13 cellular contexts compared by ENCODE assay signal in genomic region chr20:56957737-56958553, GRCh38.
A peak's percentile ranks its signal among the peaks of the same experiment; 100 is the strongest.
DNase-seq lines count a peak whose midpoint lies in the region; ATAC-seq and TF ChIP-seq lines count a peak whose summit lies in the region.
"Had no signal": no experiment of that assay in that cellular context is flagged by ENCODE, and none has a peak within 500 bp of the region (broad histone marks: within the 10 kb centered on the region; RNA-seq: fewer than 3 reads in every experiment).

No MANE protein-coding gene starts in this region.

- H2BK20ac ChIP-seq in H9 (ENCODE audit: low read depth, low read length, poor library complexity, severe bottlenecking) = no peak overlapping the region

- H3K9me3 Mint-ChIP-seq in H9 = no peaks in the 10 kb centered on the region
- H3K9me3 Mint-ChIP-seq: natural killer cell had no signal

- H3F3A ChIP-seq in MM.1S (ENCODE audit: insufficient read depth, low read length) = no peaks in the 10 kb centered on the region

- H3K23ac ChIP-seq in H9 (ENCODE audit: insufficient read length, low read depth, low read length) = no peak overlapping the region

- peaks cover 14 to 30% of the 10 kb centered on the region in 2 experiments for H3K4me1 Mint-ChIP-seq in H9
- H3K4me1 Mint-ChIP-seq: natural killer cell had no signal

- H3K79me1 ChIP-seq in H9 (ENCODE audit: insufficient read depth, low read depth, low read length, poor library complexity, severe bottlenecking) = no peaks in the 10 kb centered on the region

- H2BK120ac ChIP-seq in H9 (ENCODE audit: low read depth, low read length, poor library complexity, severe bottlenecking) = no peak overlapping the region

- no peak overlapping the region for H3T11ph ChIP-seq in H9 (ENCODE audit: low read length)

- H3K27me3 ChIP-seq in H9 (ENCODE audit: insufficient read depth, low read length) (no peaks in the 10 kb centered on the region), MM.1S (replicated peaks; ENCODE audit: insufficient read depth, low read length) (peaks cover 13% of the 10 kb centered on the region)

- H3K27me3 Mint-ChIP-seq in H9 (ENCODE audit: low read depth) = peaks cover 16% of the 10 kb centered on the region

- TF ChIP-seq CTCF in H9 (conservative IDR thresholded peaks at IDR 0.05) (peak; percentile 40), choroid plexus epithelial cell (conservative IDR thresholded peaks at IDR 0.05; ENCODE audit: low read depth, low read length) (peak; percentile 27), MM.1S (IDR thresholded peaks at IDR 0.05; ENCODE audit: low read length) (no peak)

- H3K36me3 ChIP-seq in MM.1S (replicated peaks; ENCODE audit: insufficient read depth, low read length) = no peaks in the 10 kb centered on the region

- H3K27ac Mint-ChIP-seq in H9 = no peak overlapping the region; a peak in 1 of 7 replicates
- H3K27ac Mint-ChIP-seq: natural killer cell had no signal

- DNase-seq in H9 (no peak), NCI-H345 (lab: John Stamatoyannopoulos, UW) (peak; percentile 59), choroid plexus epithelial cell (ENCODE audit: low read depth) (peak; percentile 29), renal cortical epithelial cell (ENCODE audit: low read depth) (peak; percentile 4), glomerular visceral epithelial cell (ENCODE audit: extremely low spot score) (no peak), MM.1S (no peak)
- DNase-seq: activated CD4-positive, alpha-beta T cell treated with anti-CD3 and anti-CD28 coated beads for 48 hours; activated gamma-delta T cell treated with Interleukin-2 at 50 U/mL for 16 hours; foreskin melanocyte; kidney glomerular epithelial cell; natural killer cell; NCI-H2227 treated with DMSO at 0.1 percent for 48 hours had no signal

- WGBS in H9 (ENCODE audit: extremely low coverage, insufficient read length, low lambda C conversion rate) = no CpG with 5 or more reads among the region's 34 CpGs

- H2AFZ ChIP-seq in H9 (ENCODE audit: low read length) (no peak overlapping the region), MM.1S (ENCODE audit: low read length) (no peak overlapping the region)

- H3K23me2 ChIP-seq in H9 (ENCODE audit: insufficient read length, low read depth, low read length, poor library complexity, severe bottlenecking) = no peaks in the 10 kb centered on the region

- no peak for ATAC-seq in GM21737 (IDR thresholded peaks at IDR 0.05; ENCODE audit: unreplicated experiment)
- ATAC-seq: natural killer cell had no signal

- no peak overlapping the region for H4K8ac ChIP-seq in H9 (replicated peaks; ENCODE audit: insufficient read length, low read depth, low read length)

- no peak overlapping the region for H3K27ac ChIP-seq in H9 (ENCODE audit: insufficient read length, low read depth, low read length)
- H3K27ac ChIP-seq in MM.1S (ENCODE audit: low read length) = no peak overlapping the region

- H3K4me3 ChIP-seq in choroid plexus epithelial cell (ENCODE audit: low read depth, low read length) = no peak overlapping the region
- no peak overlapping the region for H3K4me3 ChIP-seq in MM.1S (ENCODE audit: low read length)

- no peaks in the 10 kb centered on the region for H3K79me2 ChIP-seq in H9 (ENCODE audit: insufficient read depth, low read length)
- H3K79me2 ChIP-seq in MM.1S (ENCODE audit: low read length) = no peaks in the 10 kb centered on the region

- H2BK5ac ChIP-seq in H9 (ENCODE audit: insufficient read length, low read length) = no peak overlapping the region

- H3K14ac ChIP-seq in H9 (ENCODE audit: insufficient read depth, low read length) = peak overlapping the region; percentile 20; the same call in 1 of the 2 replicates

- H3K9me3 ChIP-seq in H9 (ENCODE audit: control insufficient read depth, low read depth, low read length) (no peaks in the 10 kb centered on the region), MM.1S (replicated peaks; ENCODE audit: insufficient read depth, low read length) (no peaks in the 10 kb centered on the region)

- H3K9ac ChIP-seq in H9 (ENCODE audit: extremely low read depth, insufficient read length, low read length) (no peak overlapping the region), MM.1S (ENCODE audit: low read length) (no peak overlapping the region)

- no peak overlapping the region for H2AK5ac ChIP-seq in H9 (ENCODE audit: insufficient read length, low read length)

- no peaks in the 10 kb centered on the region for H4K20me1 ChIP-seq in H9 (ENCODE audit: control insufficient read depth, insufficient read depth, insufficient read length)
- no peaks in the 10 kb centered on the region for H4K20me1 ChIP-seq in MM.1S (ENCODE audit: insufficient read depth, low read length)

- H3K4me1 ChIP-seq in H9 (ENCODE audit: insufficient read depth, low read length) = peaks cover 5% of the 10 kb centered on the region; the same call in 1 of the 2 replicates
- no peaks in the 10 kb centered on the region for H3K4me1 ChIP-seq in MM.1S (ENCODE audit: low read length)

- H3K18ac ChIP-seq in H9 (ENCODE audit: insufficient read length, low read depth, low read length) = no peak overlapping the region

- H3K4ac ChIP-seq in H9 (ENCODE audit: low read depth, low read length) = no peak overlapping the region

- no peaks in the 10 kb centered on the region for H3K36me3 Mint-ChIP-seq in H9 (ENCODE audit: insufficient read depth in 1 of 3, low read depth in 3 of 3)
- H3K36me3 Mint-ChIP-seq: natural killer cell had no signal

- H4K5ac ChIP-seq in H9 (ENCODE audit: insufficient read length, low read depth, low read length) = no peak overlapping the region

- H4K91ac ChIP-seq in H9 (ENCODE audit: insufficient read length, low read depth, low read length) = no peak overlapping the region

- H3K4me2 ChIP-seq in H9 (ENCODE audit: insufficient read depth, insufficient read length, low read length) (no peak overlapping the region), MM.1S (ENCODE audit: low read depth, low read length) (no peak overlapping the region)

- H3K4me3 Mint-ChIP-seq in H9 = no peak overlapping the region
- H3K4me3 Mint-ChIP-seq: natural killer cell had no signal

- H2BK12ac ChIP-seq in H9 (ENCODE audit: insufficient read length, low read depth, low read length) = no peak overlapping the region

- H3K56ac ChIP-seq in H9 (ENCODE audit: insufficient read length, low read depth, low read length) = no peak overlapping the region

- H3K9me2 ChIP-seq in MM.1S (replicated peaks; ENCODE audit: insufficient read depth, low read length) = no peaks in the 10 kb centered on the region

- no peak overlapping the region for H2BK15ac ChIP-seq in H9 (ENCODE audit: low read depth, low read length)

Comparison
In these comparisons a context has a peak if more than half of its experiments do, and no peak if none do; other contexts are left out.
1. DNase-seq: peak in NCI-H345 (single experiment), choroid plexus epithelial cell (single experiment) and renal cortical epithelial cell (single experiment); none in H9 (single experiment), glomerular visceral epithelial cell (single experiment) and MM.1S (single experiment).